Comparison of ENCODE assay signal across 8 cellular contexts in genomic region chr20:25294459-25295385, GRCh38. TPM values are rescaled to one million over a fixed set of nuclear protein-coding genes. Genes with fewer than 3 reads are reported as not detected.
DNase-seq lines count a peak whose midpoint lies in the region; ATAC-seq and TF ChIP-seq lines count a peak whose summit lies in the region.

No MANE protein-coding gene starts in this region.

- DNase-seq in GM03348 (ENCODE audit: low spot score), result peak; percentile 82
- peak; percentile 75 for DNase-seq in SK-MEL-5 (ENCODE audit: low read depth, low spot score)
- peak; percentile 69 for DNase-seq in activated naive CD4-positive, alpha-beta T cell treated with anti-CD3 and anti-CD28 coated beads, Interleukin-2, amount 50 U/mL, for 16 hours
- peak in 3 of 5 donors; percentile 56 to 65 (median 64) for DNase-seq in heart left ventricle
- DNase-seq in retinal pigment epithelial cell (ENCODE audit: low read depth), result no peak
- DNase-seq in NCI-H187 (lab: John Stamatoyannopoulos, UW), result no peak

- no peaks in the 10 kb centered on the region for H3K27me3 ChIP-seq in heart left ventricle

- H3K4me3 ChIP-seq in heart left ventricle, result no peak overlapping the region
- H3K4me3 ChIP-seq in retinal pigment epithelial cell (ENCODE audit: low read length), result no peak overlapping the region

- H3K9me3 ChIP-seq in heart left ventricle, result no peaks in the 10 kb centered on the region

- WGBS in heart left ventricle, 4 donors, result 40 to 48% (median 45%) methylated on average over 21 to 22 of the region's 22 CpGs

- TF ChIP-seq CTCF in heart left ventricle (IDR thresholded peaks at IDR 0.05) (peak; percentile 41 to 78 (median 61)), retinal pigment epithelial cell (conservative IDR thresholded peaks at IDR 0.05; ENCODE audit: low read depth, low read length) (peak; percentile 100)

- peak overlapping the region; percentile 11 to 85 (median 76) for H3K27ac ChIP-seq in heart left ventricle

- peaks cover 0 to 79% (median 57%) of the 10 kb centered on the region in 9 donors for H3K36me3 ChIP-seq in heart left ventricle

- TF ChIP-seq POLR2A in heart left ventricle (IDR thresholded peaks at IDR 0.05) (no peak), GM18505 (IDR thresholded peaks at IDR 0.05; ENCODE audit: borderline replicate concordance, extremely low read depth, insufficient read depth, insufficient read length) (no peak)

- intact Hi-C loops in heart left ventricle (cut with DNase I), result loop anchor here in 8 of 10 donors (5.0 to 10.0 kb wide), 7 partner anchors 42 to 300 kb away; partner anchors contain the start of genes APMAP (in 2 of the 8), ENTPD6 (in 2 of the 8) and ABHD12 (in 1 of the 8)

- in situ Hi-C loops in SK-MEL-5 (cut with HindIII; ENCODE audit: low pct_unique_long_range_greater_than_20kb, low sequenced_read_pairs), result no loop called here

- H3K4me1 ChIP-seq in heart left ventricle, result peaks cover 9 to 76% (median 37%) of the 10 kb centered on the region in 12 donors

- peak; percentile 35 for ATAC-seq in HG03571 (IDR thresholded peaks at IDR 0.05; ENCODE audit: unreplicated experiment)
- peak; percentile 11 to 46 (median 25) for ATAC-seq in heart left ventricle
- no peak for ATAC-seq in GM18505 (IDR thresholded peaks at IDR 0.05; ENCODE audit: unreplicated experiment)

RNA-seq across cellular contexts. Expression of gene PYGB, which starts 46.8 kb away (rescaled TPM):
- total RNA-seq in SK-MEL-5 (2014; rRNA removed; shearing (Covaris generic)), result 404 and 446 TPM in 2 replicates
- polyA plus RNA-seq in SK-MEL-5 (2015; cell fraction: cytosol; rRNA removed), result 618 and 744 TPM in 2 replicates
- 1,362 and 1,434 TPM in 2 replicates for polyA plus RNA-seq in SK-MEL-5 (2015; cell fraction: nucleus; rRNA removed)
- total RNA-seq in heart left ventricle, result 100 to 1,000 TPM; 172 to 450 (median 233) TPM
- polyA plus RNA-seq in heart left ventricle, result 100 to 1,000 TPM; 144 to 227 TPM

Comparison
In these comparisons a context has a peak if more than half of its experiments do, and no peak if none do; other contexts are left out.
1. DNase-seq: peak in GM03348 (single experiment), SK-MEL-5 (single experiment), activated naive CD4-positive, alpha-beta T cell treated with anti-CD3 and anti-CD28 coated beads, Interleukin-2, amount 50 U/mL, for 16 hours (single experiment) and heart left ventricle (3 of 5); none in retinal pigment epithelial cell (single experiment) and NCI-H187 (0 of 2).